8 cellular contexts compared by ENCODE assay signal in the genomic region with DNA sequence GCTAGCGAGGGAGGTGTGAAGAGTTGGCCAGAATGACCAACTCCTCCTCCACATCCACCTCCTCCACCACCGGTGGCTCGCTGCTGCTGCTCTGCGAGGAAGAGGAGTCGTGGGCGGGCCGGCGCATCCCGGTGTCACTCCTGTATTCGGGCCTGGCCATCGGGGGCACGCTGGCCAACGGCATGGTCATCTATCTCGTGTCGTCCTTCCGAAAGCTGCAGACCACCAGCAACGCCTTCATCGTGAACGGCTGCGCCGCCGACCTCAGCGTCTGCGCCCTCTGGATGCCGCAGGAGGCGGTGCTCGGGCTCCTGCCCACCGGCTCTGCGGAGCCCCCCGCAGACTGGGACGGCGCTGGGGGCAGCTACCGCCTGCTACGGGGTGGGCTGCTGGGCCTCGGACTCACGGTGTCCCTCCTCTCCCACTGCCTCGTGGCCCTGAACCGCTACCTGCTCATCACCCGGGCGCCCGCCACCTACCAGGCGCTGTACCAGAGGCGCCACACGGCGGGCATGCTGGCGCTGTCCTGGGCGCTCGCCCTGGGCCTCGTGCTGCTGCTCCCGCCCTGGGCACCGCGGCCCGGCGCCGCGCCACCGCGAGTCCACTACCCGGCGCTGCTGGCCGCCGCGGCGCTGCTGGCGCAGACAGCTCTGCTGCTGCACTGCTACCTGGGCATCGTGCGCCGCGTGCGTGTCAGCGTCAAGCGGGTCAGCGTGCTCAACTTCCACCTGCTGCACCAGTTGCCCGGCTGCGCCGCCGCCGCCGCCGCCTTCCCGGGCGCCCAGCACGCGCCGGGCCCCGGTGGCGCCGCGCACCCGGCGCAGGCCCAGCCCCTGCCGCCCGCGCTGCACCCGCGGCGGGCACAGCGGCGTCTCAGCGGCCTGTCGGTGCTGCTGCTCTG. TPM values are rescaled to one million over a fixed set of nuclear protein-coding genes. Genes with fewer than 3 reads are reported as not detected.
A peak's percentile ranks its signal among the peaks of the same experiment; 100 is the strongest.
DNase-seq lines count a peak whose midpoint lies in the region; TF ChIP-seq lines count a peak whose summit lies in the region.

No MANE protein-coding gene starts in this region.

- CTCF ChIA-PET in BJ (lab: Yijun Ruan, JAX) = interaction anchor here (1.3 kb wide), 1 partner anchor 328 kb away, joined by 3 read pairs; no protein-coding TSS in a partner anchor

- TF ChIP-seq CTCF in BJ (IDR thresholded peaks at IDR 0.05; ENCODE audit: insufficient read depth, low read depth, low read length) (0 out of 2 replicates have a peak, but pooled peaks have one; percentile 13), HFFc6 (IDR thresholded peaks at IDR 0.05) (no peak), endothelial cell (IDR thresholded peaks at IDR 0.05; ENCODE audit: unreplicated experiment) (no peak), tibial nerve (IDR thresholded peaks at IDR 0.05) (peak in 1 of 5 experiments; percentile 19)

- H3K36me3 ChIP-seq in BJ (ENCODE audit: control insufficient read depth, insufficient read depth, low read length) = no peaks in the 10 kb centered on the region
- H3K36me3 ChIP-seq in muscle layer of colon (ENCODE audit: insufficient read depth, low read length) = no peaks in the 10 kb centered on the region
- no peaks in the 10 kb centered on the region for H3K36me3 ChIP-seq in tibial nerve

- no peaks in the 10 kb centered on the region for H3K36me3 Mint-ChIP-seq in HFFc6 (ENCODE audit: low read depth)
- no peaks in the 10 kb centered on the region for H3K36me3 Mint-ChIP-seq in endothelial cell (ENCODE audit: low read depth, unreplicated experiment)

- peak overlapping the region; percentile 22; the same call in 1 of the 2 replicates for H3K4me3 Mint-ChIP-seq in HFFc6
- no peak overlapping the region for H3K4me3 Mint-ChIP-seq in endothelial cell (ENCODE audit: unreplicated experiment)

- no peak overlapping the region for H3K9ac ChIP-seq in muscle layer of colon (ENCODE audit: low read length)

- no peaks in the 10 kb centered on the region for H3K4me1 ChIP-seq in muscle layer of colon (ENCODE audit: insufficient read depth, low read length)
- H3K4me1 ChIP-seq in tibial nerve = peaks cover 0 to 23% (median 10%) of the 10 kb centered on the region in 4 donors

- WGBS in tibial nerve, 2 donors = 1 to 3% methylated on average over 36 to 52 of the region's 101 CpGs

- POLR2A ChIA-PET in BJ (lab: Charles Lee) = no interaction called here

- H3K4me3 ChIP-seq in BJ (ENCODE audit: low read depth, low read length) = peak overlapping the region; percentile 28
- H3K4me3 ChIP-seq in muscle layer of colon (ENCODE audit: low read depth in 1 of 2, low read length in 2 of 2) = peak overlapping the region; percentile 33 to 43
- H3K4me3 ChIP-seq in tibial nerve = peak overlapping the region; percentile 19 to 54 (median 36)

- H3K4me1 Mint-ChIP-seq in HFFc6 (ENCODE audit: low read depth) (no peaks in the 10 kb centered on the region), endothelial cell (ENCODE audit: unreplicated experiment) (peaks cover 3% of the 10 kb centered on the region)

- TF ChIP-seq EP300 in tibial nerve (IDR thresholded peaks at IDR 0.05) = no peak

- H3K27me3 ChIP-seq in BJ (ENCODE audit: control insufficient read depth, insufficient read depth, low read length) = peaks cover 27% of the 10 kb centered on the region
- peaks cover 14 to 27% of the 10 kb centered on the region in 2 donors for H3K27me3 ChIP-seq in muscle layer of colon (ENCODE audit: control insufficient read depth in 1 of 2, insufficient read depth in 2 of 2, low read length in 2 of 2)
- peaks cover 0 to 41% of the 10 kb centered on the region in 2 donors for H3K27me3 ChIP-seq in tibial nerve

- H3K27ac Mint-ChIP-seq in HFFc6 = no peak overlapping the region
- H3K27ac Mint-ChIP-seq in endothelial cell (ENCODE audit: unreplicated experiment) = no peak overlapping the region

- TF ChIP-seq POLR2A in tibial nerve (IDR thresholded peaks at IDR 0.05) = no peak

- H3K27me3 Mint-ChIP-seq in HFFc6 (ENCODE audit: insufficient read depth) (peaks cover 56% of the 10 kb centered on the region), endothelial cell (ENCODE audit: unreplicated experiment) (peaks cover 19% of the 10 kb centered on the region)

- DNase-seq in BJ (ENCODE audit: low read depth) = no peak
- no peak for DNase-seq in HFFc6
- peak; percentile 4 to 8 for DNase-seq in activated CD4-positive, alpha-beta T cell treated with anti-CD3 and anti-CD28 coated beads for 4 hours
- DNase-seq in endothelial cell (ENCODE audit: low spot score) = peak; percentile 24
- no peak for DNase-seq in tibial nerve (ENCODE audit: low spot score in 2 of 2)
- no peak for DNase-seq in ureter (ENCODE audit: low spot score)
- no peak for DNase-seq in SKM-1 (lab: John Stamatoyannopoulos, UW; ENCODE audit: unreplicated experiment)

- H3K9me3 Mint-ChIP-seq in HFFc6 = no peaks in the 10 kb centered on the region
- H3K9me3 Mint-ChIP-seq in endothelial cell (ENCODE audit: unreplicated experiment) = no peaks in the 10 kb centered on the region

- H3K9me3 ChIP-seq in muscle layer of colon (ENCODE audit: low read length) (no peaks in the 10 kb centered on the region), tibial nerve (no peaks in the 10 kb centered on the region)

- H3K27ac ChIP-seq in muscle layer of colon (ENCODE audit: low read depth, low read length) (no peak overlapping the region), tibial nerve (no peak overlapping the region)

RNA-seq across cellular contexts. Expression of a gene that starts 1.2 kb away (rescaled TPM):
- not detected in 2 replicates for polyA plus RNA-seq in BJ (2011; rRNA removed)
- polyA minus RNA-seq in BJ (2011; rRNA and poly(A)+ RNA removed) = not detected in 2 replicates
- not detected for total RNA-seq in HFFc6 (2021; fragmentation: NEBNext Ultra II Directional; extraction: Animal tissue kit (Norgen Biotek cat#: 25700))
- not detected for total RNA-seq in endothelial cell (ENCODE audit: unreplicated experiment)
- 1 to 10 TPM in 2 of 4 donors, under 1 TPM in 2; 0.22 to 3.3 (median 0.96) TPM for total RNA-seq in tibial nerve
- 0.42 TPM for total RNA-seq in ureter

Comparison
In these comparisons a context has a peak if more than half of its experiments do, and no peak if none do; other contexts are left out.
1. DNase-seq: peak in activated CD4-positive, alpha-beta T cell treated with anti-CD3 and anti-CD28 coated beads for 4 hours (2 of 2) and endothelial cell (single experiment); none in BJ (single experiment), HFFc6 (single experiment), tibial nerve (0 of 2), ureter (single experiment) and SKM-1 (single experiment).
2. Peak in every context shown above with its lines, with median percentiles within 50 percentile points of each other: H3K4me3 ChIP-seq.